In the genomic region with DNA sequence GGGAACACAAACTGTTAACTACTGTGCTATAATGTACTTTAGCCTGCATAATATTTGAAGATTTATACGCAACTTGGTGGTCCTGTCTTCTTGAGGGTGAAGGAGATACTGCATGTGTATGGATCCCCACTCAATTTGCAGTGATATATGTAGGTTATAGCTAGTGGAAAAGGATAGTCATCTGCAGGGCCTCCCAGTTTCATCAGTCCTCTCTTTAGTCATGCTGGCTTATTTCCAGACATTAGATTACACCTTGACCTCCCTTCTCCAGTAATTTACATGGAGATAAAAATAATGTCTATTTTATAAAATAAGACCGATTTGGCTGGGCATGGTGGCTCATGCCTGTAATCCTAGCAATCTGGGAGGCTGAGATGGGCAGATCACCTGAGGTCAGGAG, we compare ENCODE assay signal across 17 cellular contexts. TPM values are rescaled to one million over a fixed set of nuclear protein-coding genes. Genes with fewer than 3 reads are reported as not detected.
A peak's percentile ranks its signal among the peaks of the same experiment; 100 is the strongest.
DNase-seq lines count a peak whose midpoint lies in the region; ATAC-seq and TF ChIP-seq lines count a peak whose summit lies in the region.
"Had no signal": no experiment of that assay in that cellular context is flagged by ENCODE, and none has a peak within 500 bp of the region (broad histone marks: within the 10 kb centered on the region; RNA-seq: fewer than 3 reads in every experiment).

No MANE protein-coding gene starts in this region.

- H3K9me3 Mint-ChIP-seq in HFFc6: no peaks in the 10 kb centered on the region
- H3K9me3 Mint-ChIP-seq: activated naive CD4-positive, alpha-beta T cell treated with anti-CD3 and anti-CD28 coated beads, Interleukin-2, amount 50 U/mL, for 24 hours had no signal

- H3K27ac Mint-ChIP-seq in HFFc6 (no peak overlapping the region), T-helper 17 cell (peak overlapping the region; percentile 73)

- ATAC-seq in T-helper 17 cell (no peak), thoracic aorta (ENCODE audit: insufficient number of reproducible peaks, low FRiP score, low read depth) (no peak), esophagus mucosa (no peak)
- ATAC-seq: mucosa of descending colon, SK-N-SH treated with all-trans-retinoic acid at 6 μM for 48 hours had no signal

- H3K36me3 Mint-ChIP-seq in HFFc6 (ENCODE audit: low read depth) (peaks cover 17% of the 10 kb centered on the region), T-helper 17 cell (ENCODE audit: low read depth) (no peaks in the 10 kb centered on the region)

- H3K27ac ChIP-seq in thoracic aorta (peak overlapping the region; percentile 34 to 88), caudate nucleus (ENCODE audit: low read depth, low read length) (no peak overlapping the region)
- H3K27ac ChIP-seq: brain microvascular endothelial cell had no signal

- H3K36me3 ChIP-seq in thoracic aorta: no peaks in the 10 kb centered on the region
- H3K36me3 ChIP-seq: brain microvascular endothelial cell, suprapubic skin had no signal

- H3K4me3 Mint-ChIP-seq in HFFc6: no peak overlapping the region
- H3K4me3 Mint-ChIP-seq in T-helper 17 cell: no peak overlapping the region

- H3K9me3 ChIP-seq in T-helper 17 cell (ENCODE audit: control insufficient read depth, low read length, poor library complexity, severe bottlenecking) (no peaks in the 10 kb centered on the region), thoracic aorta (no peaks in the 10 kb centered on the region)
- H3K9me3 ChIP-seq: mucosa of descending colon, suprapubic skin had no signal

- H3K4me3 ChIP-seq in fibroblast of mammary gland (ENCODE audit: control insufficient read depth, low read depth, low read length) (no peak overlapping the region), thoracic aorta (no peak overlapping the region)
- H3K4me3 ChIP-seq: mucosa of descending colon, suprapubic skin had no signal

- peaks cover 53 to 79% of the 10 kb centered on the region in 2 donors for H3K4me1 ChIP-seq in thoracic aorta (ENCODE audit: control insufficient read depth in 1 of 2, low read depth in 2 of 2)

- DNase-seq in HFFc6 (peak; percentile 30), T-helper 17 cell (no peak), fibroblast of mammary gland (ENCODE audit: low read depth) (peak; percentile 57), thoracic aorta (ENCODE audit: low spot score) (no peak), epidermal melanocyte (ENCODE audit: insufficient read length, low spot score) (no peak), caudate nucleus (lab: John Stamatoyannopoulos, UW) (no peak)
- DNase-seq: activated CD4-positive, alpha-beta T cell treated with anti-CD3 and anti-CD28 coated beads, Interleukin-2, amount 50 U/mL, for 1 hour; brain microvascular endothelial cell; mucosa of descending colon; NCI-H1048; NCI-H2107; NCI-H69; stimulated activated CD4-positive, alpha-beta T cell treated with anti-CD3 and anti-CD28 coated beads, Interleukin-4, amount 100 ng/mL, for 1 hour had no signal

- H3K27me3 Mint-ChIP-seq in HFFc6 (ENCODE audit: insufficient read depth) (peaks cover 4% of the 10 kb centered on the region; the same call in 1 of the 2 replicates), T-helper 17 cell (no peaks in the 10 kb centered on the region)
- H3K27me3 Mint-ChIP-seq: activated naive CD4-positive, alpha-beta T cell treated with anti-CD3 and anti-CD28 coated beads, Interleukin-2, amount 50 U/mL, for 24 hours had no signal

- H3K4me1 Mint-ChIP-seq in HFFc6 (ENCODE audit: low read depth) (peaks cover 71% of the 10 kb centered on the region), T-helper 17 cell (peaks cover 58% of the 10 kb centered on the region)

- H3K27me3 ChIP-seq in thoracic aorta (replicated peaks; ENCODE audit: insufficient read depth): no peaks in the 10 kb centered on the region
- H3K27me3 ChIP-seq: brain microvascular endothelial cell, suprapubic skin had no signal

- TF ChIP-seq CTCF in HFFc6 (IDR thresholded peaks at IDR 0.05) (no peak), fibroblast of mammary gland (conservative IDR thresholded peaks at IDR 0.05; ENCODE audit: control insufficient read depth, insufficient read depth, low read depth, low read length) (no peak), thoracic aorta (IDR thresholded peaks at IDR 0.05) (no peak)

RNA-seq across cellular contexts. Expression of gene NR1D2, which starts 3.7 kb away (rescaled TPM):
- total RNA-seq in HFFc6 (2021; fragmentation: NEBNext Ultra II Directional; extraction: Animal tissue kit (Norgen Biotek cat#: 25700)): 10 to 100 TPM; 36.0 to 43.7 (median 40.9) TPM
- 100 to 1,000 TPM; 132 to 171 TPM for total RNA-seq in T-helper 17 cell
- 10 to 100 TPM; 33.0 to 41.6 TPM for total RNA-seq in thoracic aorta
- 14.1 TPM for total RNA-seq in esophagus mucosa

RNA-seq across cellular contexts. Expression of gene RPL15, which starts 31.8 kb away (rescaled TPM):
- total RNA-seq in HFFc6 (2021; fragmentation: NEBNext Ultra II Directional; extraction: Animal tissue kit (Norgen Biotek cat#: 25700)): 1,000 to 10,000 TPM; 1,680 to 2,112 (median 1,953) TPM
- total RNA-seq in T-helper 17 cell (1,000 to 10,000 TPM; 1,887 to 2,036 TPM), thoracic aorta (1,000 to 10,000 TPM; 1,178 to 1,268 TPM), esophagus mucosa (1,347 TPM)

RNA-seq across cellular contexts. Expression of gene NKIRAS1, which starts 32.0 kb away (rescaled TPM):
- total RNA-seq in HFFc6 (2021; fragmentation: NEBNext Ultra II Directional; extraction: Animal tissue kit (Norgen Biotek cat#: 25700)): 10 to 100 TPM; 10.9 to 13.5 (median 11.6) TPM
- total RNA-seq in T-helper 17 cell (1 to 10 TPM; 2.6 to 2.7 TPM), thoracic aorta (10 to 100 TPM; 15.8 to 21.0 TPM), esophagus mucosa (4.1 TPM)

Comparison
In these comparisons a context has a peak if more than half of its experiments do, and no peak if none do; other contexts are left out.
1. DNase-seq: peak in HFFc6 (single experiment) and fibroblast of mammary gland (single experiment); none in T-helper 17 cell (0 of 3), thoracic aorta (single experiment), epidermal melanocyte (single experiment) and caudate nucleus (0 of 61).